In genomic region chr9:69396759-69397158, GRCh38 we compare ENCODE assay signal across 20 cellular contexts.
A peak's percentile ranks its signal among the peaks of the same experiment; 100 is the strongest.
DNase-seq lines count a peak whose midpoint lies in the region; ATAC-seq and TF ChIP-seq lines count a peak whose summit lies in the region.
"Had no signal": no experiment of that assay in that cellular context is flagged by ENCODE, and none has a peak within 500 bp of the region (broad histone marks: within the 10 kb centered on the region; RNA-seq: fewer than 3 reads in every experiment).

No MANE protein-coding gene starts in this region.

- POLR2A ChIA-PET in IMR-90 (lab: Charles Lee; ENCODE audit: unreplicated experiment) = no interaction called here

- H3K4me1 ChIP-seq in cardiac muscle cell (ENCODE audit: low read depth) = peaks cover 18% of the 10 kb centered on the region
- H3K4me1 ChIP-seq in IMR-90 (ENCODE audit: control insufficient read depth, insufficient read depth, low read length) = no peaks in the 10 kb centered on the region
- H3K4me1 ChIP-seq in gastrocnemius medialis = peaks cover 15 to 30% of the 10 kb centered on the region in 2 donors
- H3K4me1 ChIP-seq: HAP-1, Peyer's patch, SJSA1 had no signal

- CTCF ChIA-PET in IMR-90 (lab: Yijun Ruan, JAX) = no interaction called here
- CTCF ChIA-PET in activated naive CD4-positive, alpha-beta T cell treated with anti-CD3 and anti-CD28 coated beads, Interleukin-2, amount 10 ng/mL, durations not matched to agents 7 days and 5 days (lab: Charles Lee) = no interaction called here

- no peak overlapping the region for H2AK9ac ChIP-seq in IMR-90 (replicated peaks; ENCODE audit: low read depth, low read length, poor library complexity)

- H2BK120ac ChIP-seq in IMR-90 (ENCODE audit: low read depth, low read length) = no peak overlapping the region

- no peak overlapping the region for H3K23ac ChIP-seq in IMR-90 (ENCODE audit: low read depth, low read length)

- H4K5ac ChIP-seq in IMR-90 (ENCODE audit: low read depth, low read length) = no peak overlapping the region

- H3K79me1 ChIP-seq in IMR-90 (ENCODE audit: low read depth in 1 of 2, low read length in 2 of 2) = no peaks in the 10 kb centered on the region

- no peak for TF ChIP-seq RAD21 in IMR-90 (IDR thresholded peaks at IDR 0.05; ENCODE audit: low read length)

- H3K27ac Mint-ChIP-seq in activated naive CD4-positive, alpha-beta T cell treated with anti-CD3 and anti-CD28 coated beads, Interleukin-2, amount 10 ng/mL, durations not matched to agents 7 days and 5 days = no peak overlapping the region
- H3K27ac Mint-ChIP-seq: CD8-positive, alpha-beta memory T cell; GM23338 had no signal

- DNase-seq in cardiac muscle cell (ENCODE audit: low read depth in 1 of 2, low spot score in 1 of 2) (no peak), left ventricle myocardium superior (no peak), IMR-90 (no peak), fibroblast of the aortic adventitia (ENCODE audit: low read depth) (peak; percentile 20), gastrocnemius medialis (no peak)
- DNase-seq in activated naive CD4-positive, alpha-beta T cell treated with anti-CD3 and anti-CD28 coated beads, Interleukin-2, amount 10 ng/mL, durations not matched to agents 7 days and 5 days = no peak
- DNase-seq in stimulated activated CD4-positive, alpha-beta T cell treated with anti-CD3 and anti-CD28 coated beads, Interleukin-4, amount 100 ng/mL, for 24 hours = no peak
- DNase-seq: 8988T; Calu3; CD8-positive, alpha-beta memory T cell; MV-4-11; NCI-H1105 treated with DMSO at 0.1 percent for 48 hours; NCI-H2029 treated with DMSO at 0.1 percent for 48 hours; Peyer's patch had no signal

- no peak overlapping the region for H3K4ac ChIP-seq in IMR-90 (ENCODE audit: low read depth, low read length)

- intact Hi-C loops in left ventricle myocardium superior (cut with micrococcal nuclease) (no loop called here), IMR-90 (cut with micrococcal nuclease) (no loop called here), gastrocnemius medialis (cut with DNase I; ENCODE audit: low total_unique reads) (loop anchor here (2.0 to 10.0 kb wide), 3 partner anchors 16 to 122 kb away; partner anchors contain the start of gene ENTREP1)

- ATAC-seq in left ventricle myocardium superior (no peak), IMR-90 (ENCODE audit: low read depth) (no peak), gastrocnemius medialis (no peak), HG03565 (IDR thresholded peaks at IDR 0.05; ENCODE audit: unreplicated experiment) (no peak)
- ATAC-seq: GM23338 had no signal

- H2BK20ac ChIP-seq in IMR-90 (ENCODE audit: low read depth, low read length) = no peak overlapping the region

- H3K4me2 ChIP-seq in IMR-90 (ENCODE audit: low read depth, low read length) = no peak overlapping the region
- H3K4me2 ChIP-seq: GM23338 had no signal

- H3K14ac ChIP-seq in IMR-90 (replicated peaks; ENCODE audit: low read depth, low read length) = no peak overlapping the region

- H3K9ac ChIP-seq in IMR-90 (ENCODE audit: low read depth, low read length) = no peak overlapping the region

- H2BK15ac ChIP-seq in IMR-90 (ENCODE audit: low read depth, low read length) = no peak overlapping the region

- no peak overlapping the region for H2AFZ ChIP-seq in IMR-90 (replicated peaks; ENCODE audit: low read length, poor library complexity)

- H2BK5ac ChIP-seq in IMR-90 (ENCODE audit: low read depth, low read length, poor library complexity, severe bottlenecking) = no peak overlapping the region

- TF ChIP-seq POLR2A in IMR-90 (IDR thresholded peaks at IDR 0.05; ENCODE audit: low read depth, low read length) (no peak), gastrocnemius medialis (IDR thresholded peaks at IDR 0.05) (no peak)

- no peaks in the 10 kb centered on the region for H3K9me3 Mint-ChIP-seq in activated naive CD4-positive, alpha-beta T cell treated with anti-CD3 and anti-CD28 coated beads, Interleukin-2, amount 10 ng/mL, durations not matched to agents 7 days and 5 days
- H3K9me3 Mint-ChIP-seq: GM23338 had no signal

- H3K56ac ChIP-seq in IMR-90 (ENCODE audit: extremely low read depth, insufficient read depth, low read length) = no peak overlapping the region

- TF ChIP-seq CTCF in cardiac muscle cell (IDR thresholded peaks at IDR 0.05; ENCODE audit: low read depth, low read length) (no peak), IMR-90 (conservative IDR thresholded peaks at IDR 0.05; ENCODE audit: low read depth, low read length) (no peak), fibroblast of the aortic adventitia (IDR thresholded peaks at IDR 0.05; ENCODE audit: insufficient read depth, low read length) (no peak), gastrocnemius medialis (IDR thresholded peaks at IDR 0.05 in 4 of 5, conservative IDR thresholded peaks at IDR 0.05 in 1 of 5) (no peak)

- H4K91ac ChIP-seq in IMR-90 (ENCODE audit: insufficient read depth, low read depth, low read length) = no peak overlapping the region

- in situ Hi-C loops in IMR-90 (cut with MboI; ENCODE audit: low sequenced_read_pairs) (no loop called here), gastrocnemius medialis (cut with MboI; ENCODE audit: low sequenced_read_pairs in 4 of 4) (loop anchor here in 3 of 4 donors (10.0 to 25.0 kb wide), 3 partner anchors 62 to 1216 kb away; partner anchors contain the start of gene ENTREP1 (in 1 of the 3))

- no CpG with 5 or more reads among the region's 2 CpGs for WGBS in IMR-90 (ENCODE audit: extremely low coverage in 2 of 2, insufficient read length in 1 of 2), 2 experiments

- H4K8ac ChIP-seq in IMR-90 (ENCODE audit: low read depth in 2 of 2, low read length in 2 of 2) = no peak overlapping the region

- no peaks in the 10 kb centered on the region for H3K4me1 Mint-ChIP-seq in activated naive CD4-positive, alpha-beta T cell treated with anti-CD3 and anti-CD28 coated beads, Interleukin-2, amount 10 ng/mL, durations not matched to agents 7 days and 5 days
- H3K4me1 Mint-ChIP-seq: CD8-positive, alpha-beta memory T cell; GM23338 had no signal

- BruUV-seq in IMR-90 (replicated peaks; lab: Mats Ljungman, UMichigan) = no TSS peak

- H3K27me3 ChIP-seq in cardiac muscle cell (no peaks in the 10 kb centered on the region), IMR-90 (ENCODE audit: control insufficient read depth, insufficient read depth, low read length) (peaks cover 10% of the 10 kb centered on the region; the same call in 1 of the 2 replicates), gastrocnemius medialis (no peaks in the 10 kb centered on the region)
- H3K27me3 ChIP-seq: Peyer's patch, SJSA1 had no signal

- peaks cover 8% of the 10 kb centered on the region for H3K27me3 Mint-ChIP-seq in activated naive CD4-positive, alpha-beta T cell treated with anti-CD3 and anti-CD28 coated beads, Interleukin-2, amount 10 ng/mL, durations not matched to agents 7 days and 5 days

- H3K9me1 ChIP-seq in IMR-90 (ENCODE audit: insufficient read depth, low read length) = no peaks in the 10 kb centered on the region

- no peak overlapping the region for H3K4me3 Mint-ChIP-seq in activated naive CD4-positive, alpha-beta T cell treated with anti-CD3 and anti-CD28 coated beads, Interleukin-2, amount 10 ng/mL, durations not matched to agents 7 days and 5 days
- H3K4me3 Mint-ChIP-seq: CD8-positive, alpha-beta memory T cell; GM23338 had no signal

- H3K4me3 ChIP-seq in cardiac muscle cell = no peak overlapping the region
- H3K4me3 ChIP-seq in IMR-90 (ENCODE audit: insufficient read depth, low read depth, low read length) = no peak overlapping the region
- no peak overlapping the region for H3K4me3 ChIP-seq in fibroblast of the aortic adventitia (ENCODE audit: low read depth, low read length)
- H3K4me3 ChIP-seq in gastrocnemius medialis = no peak overlapping the region
- H3K4me3 ChIP-seq: GM23338, HAP-1, Peyer's patch, SJSA1 had no signal

- no peaks in the 10 kb centered on the region for H3K9me3 ChIP-seq in cardiac muscle cell (ENCODE audit: low read depth)
- no peaks in the 10 kb centered on the region for H3K9me3 ChIP-seq in IMR-90 (ENCODE audit: control insufficient read depth, insufficient read depth, low read length)
- no peaks in the 10 kb centered on the region for H3K9me3 ChIP-seq in gastrocnemius medialis
- H3K9me3 ChIP-seq: HAP-1, Peyer's patch, SJSA1 had no signal

- H2AK5ac ChIP-seq in IMR-90 (ENCODE audit: low read depth, low read length) = no peak overlapping the region

- H4K20me1 ChIP-seq in IMR-90 (ENCODE audit: insufficient read depth, low read length) = no peaks in the 10 kb centered on the region

- no peak overlapping the region for H3K18ac ChIP-seq in IMR-90 (ENCODE audit: low read depth, low read length)

- dilution Hi-C loops in IMR-90 (cut with HindIII; ENCODE audit: low sequenced_read_pairs, unreplicated experiment) = no loop called here

- H3K36me3 ChIP-seq in cardiac muscle cell (peaks cover 34% of the 10 kb centered on the region), IMR-90 (ENCODE audit: control insufficient read depth, insufficient read depth, low read length) (no peaks in the 10 kb centered on the region), gastrocnemius medialis (no peaks in the 10 kb centered on the region)
- H3K36me3 ChIP-seq: HAP-1, Peyer's patch, SJSA1 had no signal

- H3K36me3 Mint-ChIP-seq in activated naive CD4-positive, alpha-beta T cell treated with anti-CD3 and anti-CD28 coated beads, Interleukin-2, amount 10 ng/mL, durations not matched to agents 7 days and 5 days = no peaks in the 10 kb centered on the region
- H3K36me3 Mint-ChIP-seq: CD8-positive, alpha-beta memory T cell had no signal

- peak overlapping the region; percentile 70 for H3K27ac ChIP-seq in cardiac muscle cell
- no peak overlapping the region for H3K27ac ChIP-seq in IMR-90 (ENCODE audit: insufficient read depth, low read length)
- H3K27ac ChIP-seq in gastrocnemius medialis = peak overlapping the region; percentile 80 to 97 (median 88)
- H3K27ac ChIP-seq: C4-2B, HL-60, Peyer's patch, SJSA1 had no signal

TF ChIP-seq in IMR-90, 13 proteins besides CTCF, POLR2A, EP300 and RAD21:
- TF ChIP-seq MXI1 (IDR thresholded peaks at IDR 0.05; ENCODE audit: borderline replicate concordance, low read depth, low read length) (no peak), MAFK (IDR thresholded peaks at IDR 0.05; ENCODE audit: low read depth, low read length) (peak; percentile 37)
